In genomic region chr22:44049369-44050231, GRCh38 we compare ENCODE assay signal across 14 cellular contexts. TPM values are rescaled to one million over a fixed set of nuclear protein-coding genes. Genes with fewer than 3 reads are reported as not detected.
DNase-seq lines count a peak whose midpoint lies in the region; ATAC-seq and TF ChIP-seq lines count a peak whose summit lies in the region.
"Had no signal": no experiment of that assay in that cellular context is flagged by ENCODE, and none has a peak within 500 bp of the region (broad histone marks: within the 10 kb centered on the region; RNA-seq: fewer than 3 reads in every experiment).

No MANE protein-coding gene starts in this region.

- no peak for TF ChIP-seq POLR2A in right lobe of liver (IDR thresholded peaks at IDR 0.05)

- H3K27ac Mint-ChIP-seq in T-helper 1 cell treated with Interleukin-12 subunit alpha and Interleukin-12 subunit beta and Interleukin-4 antibody, amounts not matched to agents 30 μg/mL and 1 μg/mL, for 36 hours, result peak overlapping the region; percentile 63
- H3K27ac Mint-ChIP-seq in glutamatergic neuron (ENCODE audit: unreplicated experiment), result peak overlapping the region; percentile 81

- no peaks in the 10 kb centered on the region for H3K9me3 Mint-ChIP-seq in T-helper 1 cell treated with Interleukin-12 subunit alpha and Interleukin-12 subunit beta and Interleukin-4 antibody, amounts not matched to agents 30 μg/mL and 1 μg/mL, for 36 hours
- H3K9me3 Mint-ChIP-seq in glutamatergic neuron (ENCODE audit: unreplicated experiment), result peaks cover 2% of the 10 kb centered on the region

- peaks cover 35 to 56% (median 51%) of the 10 kb centered on the region in 3 donors for H3K4me1 ChIP-seq in skeletal muscle tissue (ENCODE audit: control insufficient read depth in 3 of 3, insufficient read depth in 3 of 3, low read length in 3 of 3)
- no peaks in the 10 kb centered on the region for H3K4me1 ChIP-seq in right lobe of liver
- H3K4me1 ChIP-seq: tibial artery had no signal

- peak overlapping the region in 2 of 3 donors; percentile 25 to 69 for H3K9ac ChIP-seq in skeletal muscle tissue (ENCODE audit: low read depth in 1 of 3, low read length in 3 of 3)

- no peak overlapping the region for H3K4me3 Mint-ChIP-seq in T-helper 1 cell treated with Interleukin-12 subunit alpha and Interleukin-12 subunit beta and Interleukin-4 antibody, amounts not matched to agents 30 μg/mL and 1 μg/mL, for 36 hours
- peak overlapping the region; percentile 13 for H3K4me3 Mint-ChIP-seq in glutamatergic neuron (ENCODE audit: unreplicated experiment)

- H3K36me3 ChIP-seq in skeletal muscle tissue (ENCODE audit: control insufficient read depth in 3 of 3, insufficient read depth in 3 of 3, low read length in 3 of 3) (no peaks in the 10 kb centered on the region), right lobe of liver (no peaks in the 10 kb centered on the region)
- H3K36me3 ChIP-seq: tibial artery had no signal

- H3K9me3 ChIP-seq in skeletal muscle tissue (ENCODE audit: control insufficient read depth in 3 of 3, low read length in 3 of 3) (no peaks in the 10 kb centered on the region), right lobe of liver (no peaks in the 10 kb centered on the region)
- H3K9me3 ChIP-seq: tibial artery had no signal

- intact Hi-C loops in right lobe of liver (cut with DNase I), result no loop called here

- WGBS in right lobe of liver (ENCODE audit: insufficient coverage, low coverage, low lambda C conversion rate, missing lambda C conversion rate), result 60% methylated on average over 18 of the region's 24 CpGs

- ATAC-seq in right lobe of liver (no peak), HG03354 (IDR thresholded peaks at IDR 0.05; ENCODE audit: poor library complexity, severe bottlenecking, unreplicated experiment) (no peak)

- H3K27ac ChIP-seq in skeletal muscle tissue (ENCODE audit: low read depth, low read length), result peak overlapping the region; percentile 71
- no peak overlapping the region for H3K27ac ChIP-seq in right lobe of liver
- H3K27ac ChIP-seq: tibial artery had no signal

- peaks cover 6% of the 10 kb centered on the region for H3K36me3 Mint-ChIP-seq in T-helper 1 cell treated with Interleukin-12 subunit alpha and Interleukin-12 subunit beta and Interleukin-4 antibody, amounts not matched to agents 30 μg/mL and 1 μg/mL, for 36 hours (ENCODE audit: low read depth)
- peaks cover 5% of the 10 kb centered on the region for H3K36me3 Mint-ChIP-seq in glutamatergic neuron (ENCODE audit: unreplicated experiment)

- H3K27me3 ChIP-seq in skeletal muscle tissue (ENCODE audit: control insufficient read depth in 3 of 3, insufficient read depth in 3 of 3, low read length in 3 of 3) (no peaks in the 10 kb centered on the region), right lobe of liver (no peaks in the 10 kb centered on the region)
- H3K27me3 ChIP-seq: tibial artery had no signal

- peak overlapping the region; percentile 37 to 54 (median 43) for H3K4me3 ChIP-seq in skeletal muscle tissue (ENCODE audit: low read length in 3 of 3)
- no peak overlapping the region for H3K4me3 ChIP-seq in right lobe of liver
- H3K4me3 ChIP-seq: tibial artery had no signal

- H3K27me3 Mint-ChIP-seq in T-helper 1 cell treated with Interleukin-12 subunit alpha and Interleukin-12 subunit beta and Interleukin-4 antibody, amounts not matched to agents 30 μg/mL and 1 μg/mL, for 36 hours (ENCODE audit: low read depth), result no peaks in the 10 kb centered on the region
- peaks cover 3% of the 10 kb centered on the region for H3K27me3 Mint-ChIP-seq in glutamatergic neuron (ENCODE audit: unreplicated experiment)

- DNase-seq in T-helper 1 cell (no peak), SK-N-DZ (ENCODE audit: low spot score) (peak; percentile 59), glutamatergic neuron (peak; percentile 53), right lobe of liver (no peak), NCI-H1694 treated with DMSO at 0.1 percent for 48 hours (lab: John Stamatoyannopoulos, UW) (no peak)
- DNase-seq: foreskin fibroblast; GOT3; NCI-H2171 treated with DMSO at 0.1 percent for 48 hours; stimulated activated CD4-positive, alpha-beta T cell treated with anti-CD3 and anti-CD28 coated beads, Interleukin-12 subunit alpha, Interleukin-12 subunit beta, amount 100 ng/mL, for 4 hours; T1000; tibial artery had no signal

- H3K4me1 Mint-ChIP-seq in T-helper 1 cell treated with Interleukin-12 subunit alpha and Interleukin-12 subunit beta and Interleukin-4 antibody, amounts not matched to agents 30 μg/mL and 1 μg/mL, for 36 hours (ENCODE audit: low read depth), result peaks cover 46% of the 10 kb centered on the region
- H3K4me1 Mint-ChIP-seq in glutamatergic neuron (ENCODE audit: low read depth, unreplicated experiment), result peaks cover 34% of the 10 kb centered on the region

- TF ChIP-seq CTCF in glutamatergic neuron (IDR thresholded peaks at IDR 0.05; ENCODE audit: partially characterized antibody, unreplicated experiment) (no peak), right lobe of liver (IDR thresholded peaks at IDR 0.05) (no peak)

RNA-seq across cellular contexts. Expression of gene PARVB, which starts 25.5 kb away (rescaled TPM):
- polyA plus RNA-seq in SK-N-DZ (2014; cell fraction: cytosol; rRNA removed), result 0.10 TPM in 2 replicates
- 1.1 TPM in 1 of 2 replicates, not detected in the other for polyA plus RNA-seq in SK-N-DZ (2014; cell fraction: nucleus; rRNA removed)
- total RNA-seq in glutamatergic neuron (ENCODE audit: unreplicated experiment) (7.7 TPM), skeletal muscle tissue (11.0 TPM), right lobe of liver (10 to 100 TPM; 14.2 to 21.3 (median 15.2) TPM)

Comparison
In these comparisons a context has a peak if more than half of its experiments do, and no peak if none do; other contexts are left out.
1. DNase-seq: peak in SK-N-DZ (single experiment) and glutamatergic neuron (single experiment); none in T-helper 1 cell (0 of 5), right lobe of liver (0 of 3) and NCI-H1694 treated with DMSO at 0.1 percent for 48 hours (single experiment).
2. H3K4me3 ChIP-seq: peak in skeletal muscle tissue (3 of 3); none in right lobe of liver (0 of 3).